9 cellular contexts compared by ENCODE assay signal in the genomic region with DNA sequence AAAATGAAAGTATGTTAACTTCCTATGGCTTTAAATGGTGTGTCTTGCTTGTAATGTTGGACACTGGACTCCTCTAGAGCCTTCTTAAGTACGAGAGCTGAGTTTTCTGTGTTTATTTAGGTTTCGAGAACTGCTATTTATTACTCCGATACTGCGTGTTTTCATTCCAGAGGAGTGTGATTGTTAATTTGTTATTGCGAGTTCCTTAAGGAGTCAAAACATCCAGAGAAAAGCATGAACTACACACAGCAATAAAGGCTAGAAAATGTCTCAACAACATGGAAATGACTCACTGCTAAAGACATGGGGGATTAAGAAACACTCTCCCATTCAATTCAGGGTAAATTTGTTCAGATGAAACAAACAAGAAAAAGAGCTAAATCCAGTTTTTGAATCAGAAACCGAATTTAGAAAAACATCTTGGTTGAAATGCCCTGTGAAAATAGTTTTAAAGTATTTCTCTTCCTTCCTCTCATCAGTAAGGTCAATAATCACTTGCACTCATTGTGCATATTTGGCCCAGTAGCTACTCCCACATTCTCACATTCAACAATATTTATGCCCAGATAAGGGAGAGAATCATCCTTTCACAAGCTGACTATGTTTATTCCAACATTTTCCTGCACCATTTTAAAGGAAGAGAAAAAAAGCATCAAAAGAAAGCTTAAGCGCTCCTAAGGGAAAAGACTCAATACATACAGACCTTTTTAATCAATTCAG. TPM values are rescaled to one million over a fixed set of nuclear protein-coding genes. Genes with fewer than 3 reads are reported as not detected.
DNase-seq lines count a peak whose midpoint lies in the region; ATAC-seq and TF ChIP-seq lines count a peak whose summit lies in the region.
"Had no signal": no experiment of that assay in that cellular context is flagged by ENCODE, and none has a peak within 500 bp of the region (broad histone marks: within the 10 kb centered on the region; RNA-seq: fewer than 3 reads in every experiment).

No MANE protein-coding gene starts in this region.

- no peaks in the 10 kb centered on the region for H3K9me3 ChIP-seq in BLaER1 treated with 17β-estradiol and CSF1 and Interleukin-3, amounts not matched to agents 10 nM and 100 nM (replicated peaks in 1 of 11)
- H3K9me3 ChIP-seq in prostate gland (no peaks in the 10 kb centered on the region), H9 (ENCODE audit: control insufficient read depth, low read depth, low read length) (no peaks in the 10 kb centered on the region)

- no peak overlapping the region for H3K18ac ChIP-seq in H9 (ENCODE audit: insufficient read length, low read depth, low read length)

- H3T11ph ChIP-seq in H9 (ENCODE audit: low read length), result no peak overlapping the region

- no peak overlapping the region for H4K5ac ChIP-seq in H9 (ENCODE audit: insufficient read length, low read depth, low read length)

- H3K9ac ChIP-seq in BLaER1 treated with 17β-estradiol and CSF1 and Interleukin-3, amounts not matched to agents 10 nM and 100 nM, result peak overlapping the region in 2 of 11 experiments; percentile 31 to 35; a peak in 2 of 22 replicates
- H3K9ac ChIP-seq in H9 (ENCODE audit: extremely low read depth, insufficient read length, low read length), result no peak overlapping the region

- H3K27me3 ChIP-seq in BLaER1 treated with 17β-estradiol and CSF1 and Interleukin-3, amounts not matched to agents 10 nM and 100 nM, result no peaks in the 10 kb centered on the region
- H3K27me3 ChIP-seq in prostate gland (replicated peaks; ENCODE audit: insufficient read depth) (no peaks in the 10 kb centered on the region), H9 (ENCODE audit: insufficient read depth, low read length) (no peaks in the 10 kb centered on the region)

- H3K4me3 Mint-ChIP-seq in H9, result no peak overlapping the region

- no peaks in the 10 kb centered on the region for H3K79me1 ChIP-seq in H9 (ENCODE audit: insufficient read depth, low read depth, low read length, poor library complexity, severe bottlenecking)

- no peaks in the 10 kb centered on the region for H3K36me3 Mint-ChIP-seq in H9 (ENCODE audit: insufficient read depth in 1 of 3, low read depth in 3 of 3)

- no peaks in the 10 kb centered on the region for H3K23me2 ChIP-seq in H9 (ENCODE audit: insufficient read length, low read depth, low read length, poor library complexity, severe bottlenecking)

- H3K27ac Mint-ChIP-seq in H9, result no peak overlapping the region; a peak in 1 of 7 replicates

- no peak overlapping the region for H3K14ac ChIP-seq in H9 (ENCODE audit: insufficient read depth, low read length)

- H4K20me1 ChIP-seq in BLaER1 treated with 17β-estradiol and CSF1 and Interleukin-3, amounts not matched to agents 10 nM and 100 nM, result peaks cover 0 to 34% (median 0%) of the 10 kb centered on the region in 11 experiments; a peak in 2 of 22 replicates
- H4K20me1 ChIP-seq in H9 (ENCODE audit: control insufficient read depth, insufficient read depth, insufficient read length), result no peaks in the 10 kb centered on the region

- DNase-seq in NOMO-1 treated with DMSO at 0.1 percent for 48 hours (lab: John Stamatoyannopoulos, UW; ENCODE audit: unreplicated experiment) (peak; percentile 58), fibroblast of gingiva (ENCODE audit: low read depth) (peak; percentile 81), prostate gland (ENCODE audit: low spot score) (no peak), H9 (no peak), UCSD-AML1 (lab: John Stamatoyannopoulos, UW; ENCODE audit: unreplicated experiment) (no peak)
- DNase-seq: NCI-H2107 had no signal

- no peak overlapping the region for H2BK5ac ChIP-seq in H9 (ENCODE audit: insufficient read length, low read length)

- H2BK120ac ChIP-seq in H9 (ENCODE audit: low read depth, low read length, poor library complexity, severe bottlenecking), result no peak overlapping the region

- H3K4me1 Mint-ChIP-seq in H9, result peaks cover 18 to 31% of the 10 kb centered on the region in 2 experiments

- no peak overlapping the region for H4K91ac ChIP-seq in H9 (ENCODE audit: insufficient read length, low read depth, low read length)

- H2BK20ac ChIP-seq in H9 (ENCODE audit: low read depth, low read length, poor library complexity, severe bottlenecking), result no peak overlapping the region

- no peak overlapping the region for H2AK5ac ChIP-seq in H9 (ENCODE audit: insufficient read length, low read length)

- TF ChIP-seq POLR2A in prostate gland (IDR thresholded peaks at IDR 0.05), result no peak

- no peaks in the 10 kb centered on the region for H3K9me3 Mint-ChIP-seq in H9

- WGBS in prostate gland, result 30% methylated on average over 7 of the region's 7 CpGs
- no CpG with 5 or more reads among the region's 7 CpGs for WGBS in H9 (ENCODE audit: extremely low coverage, insufficient read length, low lambda C conversion rate)

- ATAC-seq in GM18868 (IDR thresholded peaks at IDR 0.05; ENCODE audit: unreplicated experiment), result no peak
- ATAC-seq in GM21717 (IDR thresholded peaks at IDR 0.05; ENCODE audit: unreplicated experiment), result no peak

- H3K4me2 ChIP-seq in BLaER1 treated with 17β-estradiol and CSF1 and Interleukin-3, amounts not matched to agents 10 nM and 100 nM, result peak overlapping the region in 8 of 11 experiments; percentile 24 to 75 (median 50); a peak in 16 of 22 replicates
- H3K4me2 ChIP-seq in H9 (ENCODE audit: insufficient read depth, insufficient read length, low read length), result no peak overlapping the region

- no peak overlapping the region for H3K4ac ChIP-seq in H9 (ENCODE audit: low read depth, low read length)

- H3K4me3 ChIP-seq in BLaER1 treated with 17β-estradiol and CSF1 and Interleukin-3, amounts not matched to agents 10 nM and 100 nM, result no peak overlapping the region
- H3K4me3 ChIP-seq in prostate gland, result no peak overlapping the region

- H2AFZ ChIP-seq in H9 (ENCODE audit: low read length), result no peak overlapping the region

- peaks cover 0 to 18% (median 0%) of the 10 kb centered on the region in 11 experiments; a peak in 5 of 22 replicates for H3K36me3 ChIP-seq in BLaER1 treated with 17β-estradiol and CSF1 and Interleukin-3, amounts not matched to agents 10 nM and 100 nM
- no peaks in the 10 kb centered on the region for H3K36me3 ChIP-seq in prostate gland

- H3K79me2 ChIP-seq in H9 (ENCODE audit: insufficient read depth, low read length), result no peaks in the 10 kb centered on the region

- H3K27ac ChIP-seq in BLaER1 treated with 17β-estradiol and CSF1 and Interleukin-3, amounts not matched to agents 10 nM and 100 nM, result peak overlapping the region in 9 of 11 experiments; percentile 12 to 70 (median 46); a peak in 16 of 22 replicates
- H3K27ac ChIP-seq in prostate gland (peak overlapping the region; percentile 37 to 52), H9 (ENCODE audit: insufficient read length, low read depth, low read length) (no peak overlapping the region)

- no peak overlapping the region for H3K23ac ChIP-seq in H9 (ENCODE audit: insufficient read length, low read depth, low read length)

- H2BK12ac ChIP-seq in H9 (ENCODE audit: insufficient read length, low read depth, low read length), result no peak overlapping the region

- intact Hi-C loops in prostate gland (cut with DNase I), result no loop called here

- H3K27me3 Mint-ChIP-seq in H9 (ENCODE audit: low read depth), result no peaks in the 10 kb centered on the region

- H3K56ac ChIP-seq in H9 (ENCODE audit: insufficient read length, low read depth, low read length), result no peak overlapping the region

- H4K8ac ChIP-seq in H9 (replicated peaks; ENCODE audit: insufficient read length, low read depth, low read length), result no peak overlapping the region

- peaks cover 0 to 82% (median 36%) of the 10 kb centered on the region in 10 experiments; a peak in 14 of 20 replicates for H3K4me1 ChIP-seq in BLaER1 treated with 17β-estradiol and CSF1 and Interleukin-3, amounts not matched to agents 10 nM and 100 nM
- H3K4me1 ChIP-seq in prostate gland (replicated peaks), result peaks cover 6% of the 10 kb centered on the region
- peaks cover 3% of the 10 kb centered on the region; the same call in 1 of the 2 replicates for H3K4me1 ChIP-seq in H9 (ENCODE audit: insufficient read depth, low read length)

- no peak overlapping the region for H2BK15ac ChIP-seq in H9 (ENCODE audit: low read depth, low read length)

- TF ChIP-seq CTCF in prostate gland (IDR thresholded peaks at IDR 0.05) (no peak), H9 (conservative IDR thresholded peaks at IDR 0.05) (no peak)

RNA-seq across cellular contexts. Expression of gene ATXN1, which starts 36.0 kb away (rescaled TPM):
- 10 to 100 TPM; 28.5 to 89.0 TPM for total RNA-seq in prostate gland
- 3.0 and 5.6 TPM in 2 replicates for total RNA-seq in H9 (2021)

Comparison
In these comparisons a context has a peak if more than half of its experiments do, and no peak if none do; other contexts are left out.
1. DNase-seq: peak in NOMO-1 treated with DMSO at 0.1 percent for 48 hours (single experiment) and fibroblast of gingiva (single experiment); none in prostate gland (single experiment), H9 (single experiment) and UCSD-AML1 (single experiment).